Comparison of ENCODE assay signal across 11 cellular contexts in genomic region chr9:133032171-133032570, GRCh38. TPM values are rescaled to one million over a fixed set of nuclear protein-coding genes. Genes with fewer than 3 reads are reported as not detected.
DNase-seq lines count a peak whose midpoint lies in the region; ATAC-seq, FAIRE-seq and TF ChIP-seq lines count a peak whose summit lies in the region.
"Had no signal": no experiment of that assay in that cellular context is flagged by ENCODE, and none has a peak within 500 bp of the region (broad histone marks: within the 10 kb centered on the region; RNA-seq: fewer than 3 reads in every experiment).

No MANE protein-coding gene starts in this region.

- no peak for FAIRE-seq in A549 (lab: Jason Lieb, UNC)
- no peak for FAIRE-seq in kidney (lab: Jason Lieb, UNC)

- WGBS in A549 (ENCODE audit: missing lambda C conversion rate): 96% methylated on average over 10 of the region's 10 CpGs
- no CpG with 5 or more reads among the region's 10 CpGs for WGBS in H9 (ENCODE audit: extremely low coverage, insufficient read length, low lambda C conversion rate)

- no peak overlapping the region for H2AK5ac ChIP-seq in H9 (ENCODE audit: insufficient read length, low read length)

- peaks cover 2 to 6% of the 10 kb centered on the region in 2 experiments; a peak in 3 of 5 replicates for H3K9me3 Mint-ChIP-seq in H9
- H3K9me3 Mint-ChIP-seq in activated T-helper 2 cell treated with anti-CD3 and anti-CD28 coated beads, Interferon-gamma antibody, Interleukin-2, Interleukin-4, amounts not matched to agents 10 μg/mL and 5 μg/mL and 100 μg/mL, durations not matched to agents 14 hours and 24 hours and 36 hours: no peaks in the 10 kb centered on the region

- H3K9me3 ChIP-seq in A549 (no peaks in the 10 kb centered on the region), H9 (ENCODE audit: control insufficient read depth, low read depth, low read length) (no peaks in the 10 kb centered on the region), kidney (ENCODE audit: control insufficient read depth in 1 of 2, low read length in 2 of 2) (no peaks in the 10 kb centered on the region)

- H3K27me3 Mint-ChIP-seq in H9 (ENCODE audit: low read depth): peaks cover 3% of the 10 kb centered on the region
- H3K27me3 Mint-ChIP-seq in activated T-helper 2 cell treated with anti-CD3 and anti-CD28 coated beads, Interferon-gamma antibody, Interleukin-2, Interleukin-4, amounts not matched to agents 10 μg/mL and 5 μg/mL and 100 μg/mL, durations not matched to agents 14 hours and 24 hours and 36 hours (ENCODE audit: low read depth): no peaks in the 10 kb centered on the region

- H3K23ac ChIP-seq in H9 (ENCODE audit: insufficient read length, low read depth, low read length): no peak overlapping the region

- POLR2A ChIA-PET in A549 (lab: Yijun Ruan, JAX): interaction anchor here (2.1 kb wide), 1 partner anchor 10 kb away, joined by 27 read pairs; no protein-coding TSS in a partner anchor

- no peak overlapping the region for H2AFZ ChIP-seq in H9 (ENCODE audit: low read length)

- no peak overlapping the region for H3K14ac ChIP-seq in H9 (ENCODE audit: insufficient read depth, low read length)

- H2BK20ac ChIP-seq in H9 (ENCODE audit: low read depth, low read length, poor library complexity, severe bottlenecking): no peak overlapping the region

- H3K36me3 ChIP-seq in kidney (ENCODE audit: control insufficient read depth in 1 of 2, insufficient read depth in 2 of 2, low read length in 2 of 2): no peaks in the 10 kb centered on the region

- H3K4me3 ChIP-seq in A549: peak overlapping the region; percentile 67; the same call in 2 of the 3 replicates
- H3K4me3 ChIP-seq in kidney (ENCODE audit: low read length in 2 of 2): peak overlapping the region in 1 of 2 donors; percentile 99

- no peak overlapping the region for H2BK15ac ChIP-seq in H9 (ENCODE audit: low read depth, low read length)

- H3K9ac ChIP-seq in H9 (ENCODE audit: extremely low read depth, insufficient read length, low read length) (no peak overlapping the region), kidney (ENCODE audit: low read length in 2 of 2) (no peak overlapping the region)

- no peak for TF ChIP-seq EP300 in A549 (IDR thresholded peaks at IDR 0.05)

- no peak overlapping the region for H3K27ac ChIP-seq in A549
- no peak overlapping the region for H3K27ac ChIP-seq in H9 (ENCODE audit: insufficient read length, low read depth, low read length)
- no peak overlapping the region for H3K27ac ChIP-seq in kidney (ENCODE audit: low read depth in 2 of 2, low read length in 2 of 2)

- H2BK5ac ChIP-seq in H9 (ENCODE audit: insufficient read length, low read length): no peak overlapping the region

- DNase-seq in A549 (ENCODE audit: low read depth in 1 of 2, low spot score in 1 of 2) (no peak), H9 (no peak), kidney (peak; percentile 40), NCI-H2081 (lab: John Stamatoyannopoulos, UW) (no peak), DMS 273 treated with DMSO at 0.1 percent for 48 hours (lab: John Stamatoyannopoulos, UW) (no peak)
- DNase-seq in activated T-helper 2 cell treated with anti-CD3 and anti-CD28 coated beads, Interferon-gamma antibody, Interleukin-2, Interleukin-4, amounts not matched to agents 10 μg/mL and 5 μg/mL and 100 μg/mL, durations not matched to agents 14 hours and 24 hours and 36 hours (ENCODE audit: low spot score): no peak
- DNase-seq: head of caudate nucleus, SIG-M5 had no signal

- no peak for TF ChIP-seq POLR2A in A549 (IDR thresholded peaks at IDR 0.05; ENCODE audit: low read length)

- peaks cover 17% of the 10 kb centered on the region for H3K4me1 ChIP-seq in A549
- H3K4me1 ChIP-seq in H9 (ENCODE audit: insufficient read depth, low read length): no peaks in the 10 kb centered on the region; the same call in 1 of the 2 replicates
- peaks cover 9 to 17% of the 10 kb centered on the region in 2 donors for H3K4me1 ChIP-seq in kidney (ENCODE audit: control insufficient read depth in 1 of 2, insufficient read depth in 1 of 2, low read depth in 1 of 2, low read length in 2 of 2)

- H3K18ac ChIP-seq in H9 (ENCODE audit: insufficient read length, low read depth, low read length): no peak overlapping the region

- H4K91ac ChIP-seq in H9 (ENCODE audit: insufficient read length, low read depth, low read length): no peak overlapping the region

- peaks cover 17 to 18% of the 10 kb centered on the region in 2 experiments for H3K4me1 Mint-ChIP-seq in H9
- H3K4me1 Mint-ChIP-seq in activated T-helper 2 cell treated with anti-CD3 and anti-CD28 coated beads, Interferon-gamma antibody, Interleukin-2, Interleukin-4, amounts not matched to agents 10 μg/mL and 5 μg/mL and 100 μg/mL, durations not matched to agents 14 hours and 24 hours and 36 hours (ENCODE audit: low read depth): peaks cover 31% of the 10 kb centered on the region

- peaks cover 8% of the 10 kb centered on the region for H3K79me1 ChIP-seq in H9 (ENCODE audit: insufficient read depth, low read depth, low read length, poor library complexity, severe bottlenecking)

- H4K5ac ChIP-seq in H9 (ENCODE audit: insufficient read length, low read depth, low read length): no peak overlapping the region

- no peak overlapping the region for H3T11ph ChIP-seq in H9 (ENCODE audit: low read length)

- TF ChIP-seq CTCF in A549 (IDR thresholded peaks at IDR 0.05) (no peak), H9 (conservative IDR thresholded peaks at IDR 0.05) (no peak), kidney (IDR thresholded peaks at IDR 0.05; ENCODE audit: borderline replicate concordance, extremely low read depth, insufficient read depth) (no peak)

- no peak overlapping the region for H3K4ac ChIP-seq in H9 (ENCODE audit: low read depth, low read length)

- CTCF ChIA-PET in A549 (lab: Yijun Ruan, JAX): interaction anchor here (1.1 to 4.7 kb wide), 7 partner anchors 10 to 115 kb away, joined by 3 to 47 read pairs (median 4); no protein-coding TSS in a partner anchor

- intact Hi-C loops in activated T-helper 2 cell treated with anti-CD3 and anti-CD28 coated beads, Interferon-gamma antibody, Interleukin-2, Interleukin-4, amounts not matched to agents 10 μg/mL and 5 μg/mL and 100 μg/mL, durations not matched to agents 14 hours and 24 hours and 36 hours (cut with micrococcal nuclease): loop anchor here (5.0 to 10.0 kb wide), 2 partner anchors 80 to 343 kb away; partner anchors contain the start of genes STKLD1 and SURF4
- intact Hi-C loops in kidney (cut with DNase I): no loop called here

- H3K4me3 Mint-ChIP-seq in H9: peak overlapping the region; percentile 93 to 99
- peak overlapping the region; percentile 98 for H3K4me3 Mint-ChIP-seq in activated T-helper 2 cell treated with anti-CD3 and anti-CD28 coated beads, Interferon-gamma antibody, Interleukin-2, Interleukin-4, amounts not matched to agents 10 μg/mL and 5 μg/mL and 100 μg/mL, durations not matched to agents 14 hours and 24 hours and 36 hours (ENCODE audit: low read depth)

- no peak overlapping the region for H2BK12ac ChIP-seq in H9 (ENCODE audit: insufficient read length, low read depth, low read length)

- H2BK120ac ChIP-seq in H9 (ENCODE audit: low read depth, low read length, poor library complexity, severe bottlenecking): no peak overlapping the region

- H3K23me2 ChIP-seq in H9 (ENCODE audit: insufficient read length, low read depth, low read length, poor library complexity, severe bottlenecking): peaks cover 4% of the 10 kb centered on the region

- no peaks in the 10 kb centered on the region for H4K20me1 ChIP-seq in H9 (ENCODE audit: control insufficient read depth, insufficient read depth, insufficient read length)

- no peak overlapping the region for H4K8ac ChIP-seq in H9 (replicated peaks; ENCODE audit: insufficient read length, low read depth, low read length)

- peaks cover 5 to 12% (median 8%) of the 10 kb centered on the region in 3 experiments; a peak in 5 of 7 replicates for H3K36me3 Mint-ChIP-seq in H9 (ENCODE audit: insufficient read depth in 1 of 3, low read depth in 3 of 3)
- H3K36me3 Mint-ChIP-seq in activated T-helper 2 cell treated with anti-CD3 and anti-CD28 coated beads, Interferon-gamma antibody, Interleukin-2, Interleukin-4, amounts not matched to agents 10 μg/mL and 5 μg/mL and 100 μg/mL, durations not matched to agents 14 hours and 24 hours and 36 hours (ENCODE audit: low read depth): peaks cover 27% of the 10 kb centered on the region

- no peaks in the 10 kb centered on the region for H3K27me3 ChIP-seq in H9 (ENCODE audit: insufficient read depth, low read length)

- H3K56ac ChIP-seq in H9 (ENCODE audit: insufficient read length, low read depth, low read length): no peak overlapping the region

- H3K4me2 ChIP-seq in A549: peak overlapping the region; percentile 99
- peak overlapping the region; percentile 48 for H3K4me2 ChIP-seq in H9 (ENCODE audit: insufficient read depth, insufficient read length, low read length)

- peaks cover 25% of the 10 kb centered on the region; the same call in 1 of the 2 replicates for H3K79me2 ChIP-seq in H9 (ENCODE audit: insufficient read depth, low read length)

- no peak for TF ChIP-seq RAD21 in A549 (conservative IDR thresholded peaks at IDR 0.05 in 1 of 2, IDR thresholded peaks at IDR 0.05 in 1 of 2)

- ATAC-seq in A549: no peak
- no peak for ATAC-seq in HG03571 (IDR thresholded peaks at IDR 0.05; ENCODE audit: unreplicated experiment)
- no peak for ATAC-seq in GM18520 (IDR thresholded peaks at IDR 0.05; ENCODE audit: unreplicated experiment)

- no peak overlapping the region for H3K27ac Mint-ChIP-seq in H9
- H3K27ac Mint-ChIP-seq in activated T-helper 2 cell treated with anti-CD3 and anti-CD28 coated beads, Interferon-gamma antibody, Interleukin-2, Interleukin-4, amounts not matched to agents 10 μg/mL and 5 μg/mL and 100 μg/mL, durations not matched to agents 14 hours and 24 hours and 36 hours: peak overlapping the region; percentile 60

RNA-seq across cellular contexts. Expression of gene GTF3C5, which starts 1.4 kb away (rescaled TPM):
- polyA plus RNA-seq in A549 (2011; rRNA removed) (57.2 and 57.4 TPM in 2 replicates), A549 (2017; fragmentation: RNase III; extraction: RNeasy Plus Mini Kit Qiagen cat#74134 plus additional on column Dnase treatment) (77.9 to 83.9 TPM (median 80.3 TPM) in 3 replicates), kidney (ENCODE audit: insufficient read depth, low read depth, low replicate concordance) (38.0 TPM)
- polyA plus RNA-seq in A549 (2012; cell fraction: cytosol; rRNA removed): 68.0 and 70.7 TPM in 2 replicates
- 155 and 169 TPM in 2 replicates for polyA plus RNA-seq in A549 (2012; cell fraction: nucleus; rRNA removed)
- 76.4 and 82.9 TPM in 2 replicates for polyA minus RNA-seq in A549 (2011; rRNA and poly(A)+ RNA removed)
- total RNA-seq in H9 (2021) (85.5 and 88.9 TPM in 2 replicates), kidney (47.7 TPM)
- total RNA-seq in activated T-helper 2 cell treated with anti-CD3 and anti-CD28 coated beads, Interferon-gamma antibody, Interleukin-2, Interleukin-4, amounts not matched to agents 10 μg/mL and 5 μg/mL and 100 μg/mL, durations not matched to agents 14 hours and 24 hours and 36 hours: 81.6 and 89.7 TPM in 2 replicates

RNA-seq across cellular contexts. Expression of gene CEL, which starts 29.6 kb away (rescaled TPM):
- polyA plus RNA-seq in A549 (2011; rRNA removed) (0.23 and 0.28 TPM in 2 replicates), A549 (2017; fragmentation: RNase III; extraction: RNeasy Plus Mini Kit Qiagen cat#74134 plus additional on column Dnase treatment) (0.68 to 0.87 TPM (median 0.87 TPM) in 3 replicates), kidney (ENCODE audit: insufficient read depth, low read depth, low replicate concordance) (16.7 TPM)
- 0.63 and 0.75 TPM in 2 replicates for polyA plus RNA-seq in A549 (2012; cell fraction: cytosol; rRNA removed)
- 5.7 TPM in 2 replicates for polyA plus RNA-seq in A549 (2012; cell fraction: nucleus; rRNA removed)
- 0.19 and 0.29 TPM in 2 replicates for polyA minus RNA-seq in A549 (2011; rRNA and poly(A)+ RNA removed)
- total RNA-seq in H9 (2021) (3.6 and 4.0 TPM in 2 replicates), kidney (1.0 TPM)
- total RNA-seq in activated T-helper 2 cell treated with anti-CD3 and anti-CD28 coated beads, Interferon-gamma antibody, Interleukin-2, Interleukin-4, amounts not matched to agents 10 μg/mL and 5 μg/mL and 100 μg/mL, durations not matched to agents 14 hours and 24 hours and 36 hours: 2.0 and 2.1 TPM in 2 replicates

RNA-seq across cellular contexts. Expression of gene GFI1B, which starts 53.7 kb away (rescaled TPM):
- 0.09 TPM in 1 of 2 replicates, not detected in the other for polyA plus RNA-seq in A549 (2011; rRNA removed)
- polyA plus RNA-seq in A549 (2012; cell fraction: cytosol; rRNA removed): 0.01 TPM in 1 of 2 replicates, not detected in the other
- not detected in 2 replicates for polyA plus RNA-seq in A549 (2012; cell fraction: nucleus; rRNA removed)
- polyA plus RNA-seq in A549 (2017; fragmentation: RNase III; extraction: RNeasy Plus Mini Kit Qiagen cat#74134 plus additional on column Dnase treatment): not detected in 3 replicates
- not detected in 2 replicates for polyA minus RNA-seq in A549 (2011; rRNA and poly(A)+ RNA removed)
- not detected in 2 replicates for total RNA-seq in H9 (2021)
- not detected in 2 replicates for total RNA-seq in activated T-helper 2 cell treated with anti-CD3 and anti-CD28 coated beads, Interferon-gamma antibody, Interleukin-2, Interleukin-4, amounts not matched to agents 10 μg/mL and 5 μg/mL and 100 μg/mL, durations not matched to agents 14 hours and 24 hours and 36 hours
- 0.28 TPM for total RNA-seq in kidney
- not detected for polyA plus RNA-seq in kidney (ENCODE audit: insufficient read depth, low read depth, low replicate concordance)
- total RNA-seq: pulmonary artery endothelial cell had no signal
